ENCODE assay signal across 8 cellular contexts in the genomic region with DNA sequence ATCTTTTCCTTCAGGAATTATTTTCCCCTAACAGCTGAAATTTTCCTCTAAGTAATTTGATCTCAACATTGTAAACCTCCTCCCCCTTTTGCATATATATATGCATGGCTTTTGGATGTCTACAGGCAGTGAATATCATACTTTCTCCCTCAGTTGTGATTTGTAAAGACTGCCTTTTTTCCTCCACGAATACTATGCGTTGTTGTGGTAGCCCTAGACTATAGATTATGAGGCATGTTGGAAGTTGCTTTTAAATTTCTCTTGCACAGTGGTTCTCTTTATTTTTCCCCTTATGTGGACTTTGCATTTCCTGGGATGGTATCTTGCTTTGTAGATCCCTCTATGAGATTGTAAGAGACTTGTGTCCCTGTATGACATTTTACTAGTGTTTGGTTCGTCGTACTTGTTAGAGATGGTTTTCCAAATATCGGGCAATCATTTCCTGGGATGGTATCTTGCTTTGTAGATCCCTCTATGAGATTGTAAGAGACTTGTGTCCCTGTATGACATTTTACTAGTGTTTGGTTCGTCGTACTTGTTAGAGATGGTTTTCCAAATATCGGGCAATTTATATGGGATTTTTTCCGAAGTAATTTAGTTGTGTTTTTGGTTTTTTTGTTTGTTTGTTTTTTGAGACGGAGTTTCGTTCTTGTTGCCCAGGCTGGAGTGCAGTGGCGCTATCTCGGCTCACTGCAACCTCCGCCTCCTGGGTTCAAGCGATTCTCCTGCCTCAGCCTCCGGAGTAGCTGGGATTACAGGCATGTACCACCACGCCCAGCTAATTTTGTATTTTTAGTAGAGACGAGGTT. TPM values are rescaled to one million over a fixed set of nuclear protein-coding genes. Genes with fewer than 3 reads are reported as not detected.
A peak's percentile ranks its signal among the peaks of the same experiment; 100 is the strongest.
DNase-seq lines count a peak whose midpoint lies in the region; ATAC-seq, FAIRE-seq and TF ChIP-seq lines count a peak whose summit lies in the region.
"Not testable (repeated sequence)": the region's sequence is repeated elsewhere in the genome, so short reads cannot be mapped to it uniquely, and the experiment has no call there.

No MANE protein-coding gene starts in this region.

- H3K27ac ChIP-seq in AG04450 (ENCODE audit: low read depth, low read length), result not testable (repeated sequence)
- peak overlapping the region; percentile 62 for H3K27ac ChIP-seq in OCI-LY1 (ENCODE audit: low read depth, low read length, poor library complexity, severe bottlenecking)
- H3K27ac ChIP-seq in colonic mucosa, result peak overlapping the region; percentile 93
- peak overlapping the region; percentile 93 to 97 for H3K27ac ChIP-seq in right atrium auricular region
- peak overlapping the region; percentile 94 for H3K27ac ChIP-seq in naive thymus-derived CD4-positive, alpha-beta T cell (ENCODE audit: low read depth, low read length)
- H3K27ac ChIP-seq in smooth muscle cell (ENCODE audit: low read depth), result peak overlapping the region; percentile 87

- H2AFZ ChIP-seq in OCI-LY1 (ENCODE audit: low read length); smooth muscle cell (ENCODE audit: low read depth): not testable (repeated sequence)

- H3K27me3 Mint-ChIP-seq in activated T-cell treated with anti-CD3 and anti-CD28 coated beads, Interleukin-2, amount 50 U/mL, for 24 hours; naive thymus-derived CD4-positive, alpha-beta T cell: not testable (repeated sequence)

- not testable (repeated sequence) for H3K27me3 ChIP-seq in AG04450 (ENCODE audit: control insufficient read depth, insufficient read depth, low read length); OCI-LY1 (ENCODE audit: insufficient read depth, low read length); colonic mucosa; right atrium auricular region; naive thymus-derived CD4-positive, alpha-beta T cell (ENCODE audit: control insufficient read depth in 2 of 2, insufficient read depth in 2 of 2, low read length in 2 of 2); smooth muscle cell (ENCODE audit: low read depth)

- peaks cover 76% of the 10 kb centered on the region for H3K79me2 ChIP-seq in OCI-LY1 (ENCODE audit: insufficient read depth, low read length)
- peaks cover 91% of the 10 kb centered on the region for H3K79me2 ChIP-seq in smooth muscle cell (ENCODE audit: low read depth)

- H3K9ac ChIP-seq in OCI-LY1 (ENCODE audit: low read length), result peak overlapping the region; percentile 75
- peak overlapping the region in 1 of 2 donors; percentile 89 for H3K9ac ChIP-seq in colonic mucosa (ENCODE audit: low read depth in 2 of 2, low read length in 2 of 2)
- peak overlapping the region; percentile 93 for H3K9ac ChIP-seq in smooth muscle cell (ENCODE audit: low read depth)

- 85% methylated on average over 18 of the region's 18 CpGs for WGBS in smooth muscle cell (ENCODE audit: low lambda C conversion rate)

- H3K36me3 Mint-ChIP-seq in activated T-cell treated with anti-CD3 and anti-CD28 coated beads, Interleukin-2, amount 50 U/mL, for 24 hours (ENCODE audit: low read depth), result peaks cover 36% of the 10 kb centered on the region
- H3K36me3 Mint-ChIP-seq in naive thymus-derived CD4-positive, alpha-beta T cell, result not testable (repeated sequence)

- peaks cover 32% of the 10 kb centered on the region for H3K4me1 ChIP-seq in OCI-LY1 (ENCODE audit: insufficient read depth, low read length, severe bottlenecking)
- not testable (repeated sequence) for H3K4me1 ChIP-seq in colonic mucosa
- peaks cover 0 to 44% of the 10 kb centered on the region in 2 donors for H3K4me1 ChIP-seq in right atrium auricular region
- H3K4me1 ChIP-seq in naive thymus-derived CD4-positive, alpha-beta T cell (ENCODE audit: control insufficient read depth in 2 of 2, insufficient read depth in 2 of 2, low read length in 2 of 2), result peaks cover 20 to 26% of the 10 kb centered on the region in 2 donors
- peaks cover 51% of the 10 kb centered on the region for H3K4me1 ChIP-seq in smooth muscle cell (ENCODE audit: low read depth)

- TF ChIP-seq POLR2A in H54 (IDR thresholded peaks at IDR 0.05; ENCODE audit: low read depth, low read length), result not testable (repeated sequence)

- H3K4me2 ChIP-seq in OCI-LY1 (ENCODE audit: low read length) (peak overlapping the region; percentile 98), smooth muscle cell (peak overlapping the region; percentile 96)

- not testable (repeated sequence) for ATAC-seq in naive thymus-derived CD4-positive, alpha-beta T cell

- POLR2A ChIA-PET in AG04450 (lab: Yijun Ruan, JAX), result not testable (repeated sequence)
- POLR2A ChIA-PET in naive thymus-derived CD4-positive, alpha-beta T cell (lab: Charles Lee), result interaction anchor here (0.7 to 1.4 kb wide), 2 partner anchors 256 to 414 kb away, joined by 3 read pairs; partner anchors contain the start of gene HERPUD1

- H3K4me3 ChIP-seq in AG04450 (ENCODE audit: low read depth, low read length), result peak overlapping the region; percentile 95
- peak overlapping the region; percentile 76 for H3K4me3 ChIP-seq in OCI-LY1 (ENCODE audit: low read depth, low read length, poor library complexity, severe bottlenecking)
- peak overlapping the region; percentile 95 for H3K4me3 ChIP-seq in colonic mucosa
- H3K4me3 ChIP-seq in right atrium auricular region, result peak overlapping the region in 1 of 2 donors; percentile 95
- H3K4me3 ChIP-seq in naive thymus-derived CD4-positive, alpha-beta T cell (ENCODE audit: low read length), result peak overlapping the region; percentile 95
- peak overlapping the region; percentile 78 for H3K4me3 ChIP-seq in smooth muscle cell

- FAIRE-seq in H54 (lab: Jason Lieb, UNC), result peak; percentile 60

- not testable (repeated sequence) for H3K9me2 ChIP-seq in OCI-LY1 (ENCODE audit: low read depth, low read length)

- peaks cover 63% of the 10 kb centered on the region for H3K4me1 Mint-ChIP-seq in activated T-cell treated with anti-CD3 and anti-CD28 coated beads, Interleukin-2, amount 50 U/mL, for 24 hours (ENCODE audit: low read depth)
- H3K4me1 Mint-ChIP-seq in naive thymus-derived CD4-positive, alpha-beta T cell, result peaks cover 45 to 81% (median 64%) of the 10 kb centered on the region in 7 donors

- intact Hi-C loops in colonic mucosa (cut with DNase I), result loop anchor here (10.0 kb wide), 1 partner anchor 253 kb away; the partner anchor contains the start of gene HERPUD1
- intact Hi-C loops in naive thymus-derived CD4-positive, alpha-beta T cell (cut with micrococcal nuclease), result loop anchor here (2.0 to 10.0 kb wide), 10 partner anchors 59 to 1207 kb away; partner anchors contain the start of genes CCDC102A (in 1 of the 2), GINS3 (in 1 of the 2), HERPUD1 (in 1 of the 2) and MT2A (in 1 of the 2)

- peak overlapping the region; percentile 98 for H3K27ac Mint-ChIP-seq in activated T-cell treated with anti-CD3 and anti-CD28 coated beads, Interleukin-2, amount 50 U/mL, for 24 hours
- peak overlapping the region in 7 of 9 donors; percentile 7 to 98 (median 95) for H3K27ac Mint-ChIP-seq in naive thymus-derived CD4-positive, alpha-beta T cell

- H3K9me3 Mint-ChIP-seq in activated T-cell treated with anti-CD3 and anti-CD28 coated beads, Interleukin-2, amount 50 U/mL, for 24 hours; naive thymus-derived CD4-positive, alpha-beta T cell: not testable (repeated sequence)

- peak overlapping the region; percentile 98 for H3K4me3 Mint-ChIP-seq in activated T-cell treated with anti-CD3 and anti-CD28 coated beads, Interleukin-2, amount 50 U/mL, for 24 hours
- H3K4me3 Mint-ChIP-seq in naive thymus-derived CD4-positive, alpha-beta T cell, result peak overlapping the region; percentile 49 to 100 (median 98)

- CTCF ChIA-PET in AG04450 (lab: Charles Lee), result interaction anchor here (0.7 kb wide), 1 partner anchor 19 kb away, joined by 3 read pairs; no protein-coding TSS in a partner anchor
- CTCF ChIA-PET in naive thymus-derived CD4-positive, alpha-beta T cell (lab: Charles Lee), result interaction anchor here (1.0 kb wide), 1 partner anchor 224 kb away, joined by 3 read pairs; no protein-coding TSS in a partner anchor

- not testable (repeated sequence) for H3K9me3 ChIP-seq in AG04450 (ENCODE audit: control insufficient read depth, insufficient read depth, low read length); OCI-LY1 (ENCODE audit: low read length); colonic mucosa; right atrium auricular region; naive thymus-derived CD4-positive, alpha-beta T cell (ENCODE audit: control insufficient read depth in 2 of 3, low read length in 3 of 3); smooth muscle cell (replicated peaks; ENCODE audit: low read depth)

- TF ChIP-seq CTCF in AG04450 (IDR thresholded peaks at IDR 0.05; ENCODE audit: low read depth, low read length); OCI-LY1 (IDR thresholded peaks at IDR 0.05; ENCODE audit: low read length); colonic mucosa (IDR thresholded peaks at IDR 0.05); right atrium auricular region (IDR thresholded peaks at IDR 0.05); smooth muscle cell (IDR thresholded peaks at IDR 0.05; ENCODE audit: borderline replicate concordance, insufficient read depth, poor library complexity, severe bottlenecking): not testable (repeated sequence)

- not testable (repeated sequence) for DNase-seq in AG04450 (ENCODE audit: low read depth, low spot score); H54 (ENCODE audit: insufficient read length, low spot score); activated T-cell treated with anti-CD3 and anti-CD28 coated beads, Interleukin-2, amount 50 U/mL, for 24 hours; colonic mucosa; right atrium auricular region (ENCODE audit: low spot score); naive thymus-derived CD4-positive, alpha-beta T cell; smooth muscle cell (lab: John Stamatoyannopoulos, UW; ENCODE audit: unreplicated experiment)

- H3F3A ChIP-seq in OCI-LY1 (ENCODE audit: insufficient read depth, low read length), result not testable (repeated sequence)
- H3F3A ChIP-seq in smooth muscle cell (ENCODE audit: low read depth), result peaks cover 22% of the 10 kb centered on the region

- not testable (repeated sequence) for H4K20me1 ChIP-seq in OCI-LY1 (ENCODE audit: insufficient read depth, low read length)
- peaks cover 35% of the 10 kb centered on the region for H4K20me1 ChIP-seq in smooth muscle cell (ENCODE audit: low read depth)

- H3K36me3 ChIP-seq in OCI-LY1 (ENCODE audit: insufficient read depth, low read length); colonic mucosa; right atrium auricular region; smooth muscle cell (ENCODE audit: low read depth): not testable (repeated sequence)
- peaks cover 0 to 12% (median 0%) of the 10 kb centered on the region in 3 experiments for H3K36me3 ChIP-seq in naive thymus-derived CD4-positive, alpha-beta T cell (ENCODE audit: control insufficient read depth in 2 of 3, insufficient read depth in 3 of 3, low read length in 3 of 3)

RNA-seq across cellular contexts. Expression of gene RSPRY1, which starts 2.0 kb away (rescaled TPM):
- polyA plus RNA-seq in AG04450 (2011; rRNA removed) (54.3 and 63.8 TPM in 2 replicates), smooth muscle cell (42.0 and 43.5 TPM in 2 replicates)
- polyA minus RNA-seq in AG04450 (2011; rRNA and poly(A)+ RNA removed), result 109 and 115 TPM in 2 replicates
- total RNA-seq in colonic mucosa (10 to 100 TPM; 33.7 to 51.0 TPM), right atrium auricular region (10 to 100 TPM; 17.0 to 17.2 TPM), smooth muscle cell (57.1 and 58.0 TPM in 2 replicates)
- 10 to 100 TPM; 24.1 to 40.5 (median 33.6) TPM for total RNA-seq in naive thymus-derived CD4-positive, alpha-beta T cell
- 10 to 100 TPM; 22.2 to 34.2 TPM for polyA plus RNA-seq in naive thymus-derived CD4-positive, alpha-beta T cell

RNA-seq across cellular contexts. Expression of gene PSME3IP1, which starts 2.3 kb away (rescaled TPM):
- polyA plus RNA-seq in AG04450 (2011; rRNA removed) (68.9 and 70.5 TPM in 2 replicates), smooth muscle cell (58.1 and 82.1 TPM in 2 replicates)
- polyA minus RNA-seq in AG04450 (2011; rRNA and poly(A)+ RNA removed), result 55.0 and 72.9 TPM in 2 replicates
- total RNA-seq in colonic mucosa (100 to 1,000 TPM in 1 of 2 donors, 10 to 100 TPM in 1; 80.9 to 108 TPM), right atrium auricular region (10 to 100 TPM; 55.7 to 79.0 TPM), smooth muscle cell (68.7 and 104 TPM in 2 replicates)
- total RNA-seq in naive thymus-derived CD4-positive, alpha-beta T cell, result 100 to 1,000 TPM; 109 to 159 (median 140) TPM
- 10 to 100 TPM; 76.3 to 84.7 TPM for polyA plus RNA-seq in naive thymus-derived CD4-positive, alpha-beta T cell

RNA-seq across cellular contexts. Expression of gene ARL2BP, which starts 57.0 kb away (rescaled TPM):
- 84.7 and 107 TPM in 2 replicates for polyA plus RNA-seq in AG04450 (2011; rRNA removed)
- 41.9 and 52.2 TPM in 2 replicates for polyA minus RNA-seq in AG04450 (2011; rRNA and poly(A)+ RNA removed)
- total RNA-seq in colonic mucosa, result 10 to 100 TPM; 28.6 to 32.7 TPM
- 10 to 100 TPM; 56.4 to 80.4 TPM for total RNA-seq in right atrium auricular region
- total RNA-seq in naive thymus-derived CD4-positive, alpha-beta T cell, result 10 to 100 TPM; 32.6 to 57.7 (median 37.9) TPM
- 100 to 1,000 TPM; 146 to 166 TPM for polyA plus RNA-seq in naive thymus-derived CD4-positive, alpha-beta T cell
- 78.1 and 85.6 TPM in 2 replicates for total RNA-seq in smooth muscle cell
- 68.9 and 88.0 TPM in 2 replicates for polyA plus RNA-seq in smooth muscle cell
